Comparison of ENCODE assay signal across 8 cellular contexts in genomic region chr1:46603481-46603857, GRCh38. TPM values are rescaled to one million over a fixed set of nuclear protein-coding genes. Genes with fewer than 3 reads are reported as not detected.
DNase-seq lines count a peak whose midpoint lies in the region; ATAC-seq and TF ChIP-seq lines count a peak whose summit lies in the region.

No MANE protein-coding gene starts in this region.

- H3K27me3 Mint-ChIP-seq in CD8-positive, alpha-beta T cell (ENCODE audit: low read depth): no peaks in the 10 kb centered on the region
- H3K27me3 Mint-ChIP-seq in naive B cell: no peaks in the 10 kb centered on the region

- no peak for ATAC-seq in CD8-positive, alpha-beta T cell
- no peak for ATAC-seq in naive B cell (ENCODE audit: low read depth in 2 of 2)
- ATAC-seq in HG03139 (IDR thresholded peaks at IDR 0.05; ENCODE audit: unreplicated experiment): no peak
- ATAC-seq in HG02852 (IDR thresholded peaks at IDR 0.05; ENCODE audit: unreplicated experiment): no peak
- ATAC-seq in HG03354 (IDR thresholded peaks at IDR 0.05; ENCODE audit: poor library complexity, severe bottlenecking, unreplicated experiment): no peak

- DNase-seq in CD8-positive, alpha-beta T cell: no peak
- DNase-seq in LNCaP clone FGC (ENCODE audit: low read depth) (no peak), coronary artery (ENCODE audit: low spot score) (no peak), naive B cell (no peak), COLO668 (lab: John Stamatoyannopoulos, UW; ENCODE audit: unreplicated experiment) (no peak)

- intact Hi-C loops in CD8-positive, alpha-beta T cell (cut with DNase I, micrococcal nuclease): loop anchor here (5.0 kb wide), 3 partner anchors 71 to 709 kb away; partner anchors contain the start of genes POMGNT1 (in 1 of the 2) and STIL (in 1 of the 2)

- no peaks in the 10 kb centered on the region for H3K9me3 ChIP-seq in CD8-positive, alpha-beta T cell (ENCODE audit: low read length)

- peaks cover 13% of the 10 kb centered on the region for H3K36me3 Mint-ChIP-seq in CD8-positive, alpha-beta T cell
- peaks cover 0 to 4% of the 10 kb centered on the region in 2 donors for H3K36me3 Mint-ChIP-seq in naive B cell

- H3K36me3 ChIP-seq in CD8-positive, alpha-beta T cell (ENCODE audit: insufficient read depth, low read length): no peaks in the 10 kb centered on the region

- H3K4me1 ChIP-seq in CD8-positive, alpha-beta T cell (ENCODE audit: insufficient read depth, low read length): peaks cover 47% of the 10 kb centered on the region

- peak overlapping the region; percentile 79 for H3K27ac ChIP-seq in CD8-positive, alpha-beta T cell (ENCODE audit: low read depth, low read length)
- H3K27ac ChIP-seq in coronary artery: peak overlapping the region; percentile 78 to 91

- no peak for TF ChIP-seq CTCF in CD8-positive, alpha-beta T cell (IDR thresholded peaks at IDR 0.05)
- TF ChIP-seq CTCF in LNCaP clone FGC (IDR thresholded peaks at IDR 0.05; ENCODE audit: control insufficient read depth, extremely low read depth, insufficient read depth) (no peak), coronary artery (IDR thresholded peaks at IDR 0.05) (no peak)

- peak overlapping the region; percentile 92 for H3K4me3 Mint-ChIP-seq in CD8-positive, alpha-beta T cell
- peak overlapping the region; percentile 89 to 97 (median 95) for H3K4me3 Mint-ChIP-seq in naive B cell

- POLR2A ChIA-PET in CD8-positive, alpha-beta T cell (lab: Charles Lee): interaction anchor here (0.6 to 6.5 kb wide), 4 partner anchors 13 to 64 kb away, joined by 3 to 102 read pairs (median 10); partner anchors contain the start of genes ATPAF1 and MOB3C

- CTCF ChIA-PET in CD8-positive, alpha-beta T cell (lab: Charles Lee): interaction anchor here (0.9 to 4.1 kb wide), 7 partner anchors 9 to 121 kb away, joined by 3 to 22 read pairs (median 3); partner anchors contain the start of gene MOB3C

- H3K27ac Mint-ChIP-seq in CD8-positive, alpha-beta T cell: peak overlapping the region; percentile 92
- H3K27ac Mint-ChIP-seq in naive B cell: peak overlapping the region; percentile 44 to 95 (median 86)

- H3K9me3 Mint-ChIP-seq in CD8-positive, alpha-beta T cell: no peaks in the 10 kb centered on the region
- no peaks in the 10 kb centered on the region for H3K9me3 Mint-ChIP-seq in naive B cell

- H3K27me3 ChIP-seq in CD8-positive, alpha-beta T cell (ENCODE audit: insufficient read depth, low read length): no peaks in the 10 kb centered on the region

- peaks cover 67% of the 10 kb centered on the region for H3K4me1 Mint-ChIP-seq in CD8-positive, alpha-beta T cell (ENCODE audit: low read depth)
- peaks cover 29 to 67% (median 35%) of the 10 kb centered on the region in 3 donors for H3K4me1 Mint-ChIP-seq in naive B cell

- peak overlapping the region; percentile 91 for H3K4me3 ChIP-seq in CD8-positive, alpha-beta T cell (ENCODE audit: low read depth, low read length)
- peak overlapping the region; percentile 76 for H3K4me3 ChIP-seq in LNCaP clone FGC (ENCODE audit: low read depth, low read length)
- peak overlapping the region; percentile 85 for H3K4me3 ChIP-seq in coronary artery

RNA-seq across cellular contexts. Expression of gene MKNK1, which starts 0.6 kb away (rescaled TPM):
- 10 to 100 TPM; 30.3 to 30.6 TPM for total RNA-seq in CD8-positive, alpha-beta T cell
- 10 to 100 TPM; 14.2 to 23.8 (median 18.6) TPM for polyA plus RNA-seq in naive B cell (ENCODE audit: low read depth in 6 of 6)

RNA-seq across cellular contexts. Expression of gene MOB3C, which starts 13.1 kb away (rescaled TPM):
- 1 to 10 TPM; 8.0 to 8.6 TPM for total RNA-seq in CD8-positive, alpha-beta T cell
- 10 to 100 TPM in 5 of 6 donors, 1 to 10 TPM in 1; 8.5 to 18.2 (median 13.4) TPM for polyA plus RNA-seq in naive B cell (ENCODE audit: low read depth in 6 of 6)

RNA-seq across cellular contexts. Expression of gene KNCN, which starts 52.0 kb away (rescaled TPM):
- total RNA-seq in CD8-positive, alpha-beta T cell: not detected
- not detected for polyA plus RNA-seq in naive B cell (ENCODE audit: low read depth in 6 of 6)
